15 cellular contexts compared by ENCODE assay signal in genomic region chr2:33180915-33181314, GRCh38.
DNase-seq lines count a peak whose midpoint lies in the region; ATAC-seq, FAIRE-seq and TF ChIP-seq lines count a peak whose summit lies in the region.
"Had no signal": no experiment of that assay in that cellular context is flagged by ENCODE, and none has a peak within 500 bp of the region (broad histone marks: within the 10 kb centered on the region; RNA-seq: fewer than 3 reads in every experiment).

No MANE protein-coding gene starts in this region.

- H3K9me1 ChIP-seq in endothelial cell of umbilical vein (replicated peaks; ENCODE audit: control insufficient read depth, extremely low read depth, insufficient read depth, low read length), result no peaks in the 10 kb centered on the region

- no peak for FAIRE-seq in endothelial cell of umbilical vein (lab: Jason Lieb, UNC)
- FAIRE-seq: GM19239 had no signal

- no peak overlapping the region for H3K18ac ChIP-seq in trophoblast cell (ENCODE audit: low read length)

- no peak for ATAC-seq in Right ventricle myocardium inferior

- POLR2A ChIA-PET in endothelial cell of umbilical vein (lab: Charles Lee), result no interaction called here

- no peak overlapping the region for H4K8ac ChIP-seq in trophoblast cell (ENCODE audit: low read depth, low read length)

- H3K79me1 ChIP-seq in trophoblast cell (ENCODE audit: low read length), result no peaks in the 10 kb centered on the region

- H3K4ac ChIP-seq in trophoblast cell (ENCODE audit: low read depth, low read length), result no peak overlapping the region

- intact Hi-C loops in Right ventricle myocardium inferior (cut with DNase I) (no loop called here), endothelial cell of umbilical vein (cut with micrococcal nuclease) (no loop called here)

- H4K91ac ChIP-seq in trophoblast cell (ENCODE audit: low read depth, low read length), result no peak overlapping the region

- DNase-seq in Right ventricle myocardium inferior (ENCODE audit: missing footprints) (peak; percentile 44), right atrium auricular region (ENCODE audit: low spot score) (no peak), endothelial cell of umbilical vein (ENCODE audit: low read depth, low spot score) (peak; percentile 29), trophoblast cell (peak; percentile 0 to 74), COLO668 (lab: John Stamatoyannopoulos, UW; ENCODE audit: unreplicated experiment) (no peak), amygdala (lab: John Stamatoyannopoulos, UW) (no peak), BE2C (no peak)
- DNase-seq: CD8-positive, alpha-beta memory T cell; DMS53; GF-D8; GOT3; H9 had no signal

- H4K12ac ChIP-seq in trophoblast cell (ENCODE audit: low read depth, low read length), result no peak overlapping the region

- H3K23ac ChIP-seq in trophoblast cell (ENCODE audit: low read length), result no peak overlapping the region

- H3K4me3 ChIP-seq in right atrium auricular region (no peak overlapping the region), endothelial cell of umbilical vein (replicated peaks in 1 of 3; ENCODE audit: insufficient read depth in 1 of 3, low read depth in 1 of 3, low read length in 3 of 3) (no peak overlapping the region), trophoblast cell (ENCODE audit: low read depth, low read length) (no peak overlapping the region), BE2C (ENCODE audit: low read depth, low read length) (no peak overlapping the region)
- H3K4me3 ChIP-seq: BLaER1 had no signal

- no peak overlapping the region for H2BK12ac ChIP-seq in trophoblast cell (ENCODE audit: low read length)

- WGBS in trophoblast cell (ENCODE audit: extremely low coverage, insufficient coverage, insufficient read length), result no CpG with 5 or more reads among the region's 5 CpGs

- H3K27me3 ChIP-seq in right atrium auricular region (no peaks in the 10 kb centered on the region), endothelial cell of umbilical vein (ENCODE audit: control insufficient read depth in 2 of 2, insufficient read depth in 2 of 2, low read length in 2 of 2) (no peaks in the 10 kb centered on the region), trophoblast cell (ENCODE audit: insufficient read depth, low read length) (no peaks in the 10 kb centered on the region), BE2C (no peaks in the 10 kb centered on the region)
- H3K27me3 ChIP-seq: BLaER1 had no signal

- H3K4me2 ChIP-seq in endothelial cell of umbilical vein (ENCODE audit: insufficient read depth, low read length) (no peak overlapping the region), trophoblast cell (ENCODE audit: low read length) (no peak overlapping the region)
- H3K4me2 ChIP-seq: BLaER1 had no signal

- dilution Hi-C loops in endothelial cell of umbilical vein (cut with MboI; ENCODE audit: extremely low pct_ligation_motif_present, low sequenced_read_pairs), result no loop called here

- H3K27ac ChIP-seq in right atrium auricular region (no peak overlapping the region), endothelial cell of umbilical vein (ENCODE audit: insufficient read depth, low read depth, low read length) (no peak overlapping the region), trophoblast cell (ENCODE audit: low read depth, low read length) (no peak overlapping the region)
- H3K27ac ChIP-seq: 22Rv1, BLaER1 had no signal

- TF ChIP-seq POLR2A in endothelial cell of umbilical vein (IDR thresholded peaks at IDR 0.05; ENCODE audit: low read depth, low read length), result no peak

- CTCF ChIA-PET in endothelial cell of umbilical vein (lab: Charles Lee), result interaction anchor here (1.0 kb wide), 1 partner anchor 200 kb away, joined by 3 read pairs; no protein-coding TSS in a partner anchor

- H3K9me3 ChIP-seq in right atrium auricular region (no peaks in the 10 kb centered on the region), endothelial cell of umbilical vein (replicated peaks; ENCODE audit: control insufficient read depth, insufficient read depth, low read length) (no peaks in the 10 kb centered on the region), trophoblast cell (ENCODE audit: insufficient read depth, low read depth, low read length) (no peaks in the 10 kb centered on the region), BE2C (no peaks in the 10 kb centered on the region)
- H3K9me3 ChIP-seq: BLaER1 had no signal

- H3K14ac ChIP-seq in trophoblast cell (ENCODE audit: low read length), result no peak overlapping the region

- peaks cover 0 to 6% of the 10 kb centered on the region in 2 donors for H3K4me1 ChIP-seq in right atrium auricular region
- no peaks in the 10 kb centered on the region for H3K4me1 ChIP-seq in endothelial cell of umbilical vein (ENCODE audit: control insufficient read depth, extremely low read depth, insufficient read depth, low read length)
- no peaks in the 10 kb centered on the region for H3K4me1 ChIP-seq in trophoblast cell (ENCODE audit: control insufficient read depth in 1 of 2, insufficient read depth in 2 of 2, low read length in 2 of 2)
- no peaks in the 10 kb centered on the region for H3K4me1 ChIP-seq in BE2C
- H3K4me1 ChIP-seq: BLaER1 had no signal

- H3K79me2 ChIP-seq in endothelial cell of umbilical vein (ENCODE audit: control insufficient read depth, insufficient read depth, low read length), result no peaks in the 10 kb centered on the region
- H3K79me2 ChIP-seq in trophoblast cell (ENCODE audit: control insufficient read depth, insufficient read depth, low read length, poor library complexity), result no peaks in the 10 kb centered on the region

- H2AFZ ChIP-seq in endothelial cell of umbilical vein (ENCODE audit: low read depth, low read length) (no peak overlapping the region), trophoblast cell (ENCODE audit: insufficient read depth, low read length, poor library complexity) (no peak overlapping the region)

- no peak overlapping the region for H2AK5ac ChIP-seq in trophoblast cell (ENCODE audit: low read length)

- H4K20me1 ChIP-seq in endothelial cell of umbilical vein (replicated peaks; ENCODE audit: control insufficient read depth, extremely low read depth, insufficient read depth, low read length), result no peaks in the 10 kb centered on the region
- H4K20me1 ChIP-seq: BLaER1 had no signal

- no peak overlapping the region for H2BK120ac ChIP-seq in trophoblast cell (ENCODE audit: insufficient read depth, low read length, poor library complexity)

- BruUV-seq in endothelial cell of umbilical vein (replicated peaks; lab: Mats Ljungman, UMichigan), result no TSS peak

- H2BK5ac ChIP-seq in trophoblast cell (ENCODE audit: low read depth, low read length, poor library complexity), result no peak overlapping the region

- TF ChIP-seq CTCF in right atrium auricular region (IDR thresholded peaks at IDR 0.05) (no peak), endothelial cell of umbilical vein (IDR thresholded peaks at IDR 0.05; ENCODE audit: extremely low read depth in 1 of 2, insufficient read depth in 1 of 2, low read depth in 1 of 2, low read length in 2 of 2) (no peak), BE2C (IDR thresholded peaks at IDR 0.05; ENCODE audit: low read depth, low read length) (no peak)

- H3K36me3 ChIP-seq in right atrium auricular region, result no peaks in the 10 kb centered on the region
- no peaks in the 10 kb centered on the region for H3K36me3 ChIP-seq in endothelial cell of umbilical vein (ENCODE audit: control insufficient read depth in 2 of 2, extremely low read depth in 1 of 2, insufficient read depth in 2 of 2, low read length in 2 of 2)
- no peaks in the 10 kb centered on the region for H3K36me3 ChIP-seq in trophoblast cell (ENCODE audit: control insufficient read depth in 1 of 2, insufficient read depth in 2 of 2, low read length in 2 of 2)
- H3K36me3 ChIP-seq in BE2C, result no peaks in the 10 kb centered on the region
- H3K36me3 ChIP-seq: BLaER1 had no signal

- H3K9ac ChIP-seq in endothelial cell of umbilical vein (replicated peaks; ENCODE audit: extremely low read depth, insufficient read depth, low read length), result no peak overlapping the region
- no peak overlapping the region for H3K9ac ChIP-seq in trophoblast cell (ENCODE audit: low read length)
- H3K9ac ChIP-seq: BLaER1 had no signal

TF ChIP-seq in endothelial cell of umbilical vein, 7 proteins besides CTCF, POLR2A, EP300 and RAD21:
- TF ChIP-seq FOS (IDR thresholded peaks at IDR 0.05; ENCODE audit: borderline replicate concordance, insufficient read depth, low read length) (no peak), MAX (IDR thresholded peaks at IDR 0.05; ENCODE audit: insufficient read depth, insufficient read length) (no peak), MYC (IDR thresholded peaks at IDR 0.05; ENCODE audit: low read depth, low read length) (no peak), JUN (IDR thresholded peaks at IDR 0.05; ENCODE audit: borderline replicate concordance, insufficient read depth, insufficient read length, low read depth) (no peak)

Comparison
In these comparisons a context has a peak if more than half of its experiments do, and no peak if none do; other contexts are left out.
1. DNase-seq: peak in Right ventricle myocardium inferior (single experiment), endothelial cell of umbilical vein (single experiment) and trophoblast cell (2 of 2); none in right atrium auricular region (single experiment), COLO668 (single experiment), amygdala (0 of 56) and BE2C (single experiment).